Comparison of ENCODE assay signal across 1 cellular context in genomic region chr11:102703826-102704493, GRCh38.
TF ChIP-seq lines count a peak whose summit lies in the region.

No MANE protein-coding gene starts in this region.

TF ChIP-seq in GM12878, 131 proteins besides CTCF, POLR2A, EP300 and RAD21:
- no peak for TF ChIP-seq DPF2 (IDR thresholded peaks at IDR 0.05)
- no peak for TF ChIP-seq PBX3 (IDR thresholded peaks at IDR 0.05; ENCODE audit: insufficient replicate concordance, low read depth, low read length)
- no peak for TF ChIP-seq MYB (IDR thresholded peaks at IDR 0.05; ENCODE audit: borderline replicate concordance, low read depth, low read length)
- TF ChIP-seq SMC3 (IDR thresholded peaks at IDR 0.05; ENCODE audit: borderline replicate concordance, low read length) = no peak
- TF ChIP-seq ASH2L (IDR thresholded peaks at IDR 0.05; ENCODE audit: borderline replicate concordance, low read depth) = no peak
- TF ChIP-seq MTA2 (IDR thresholded peaks at IDR 0.05; ENCODE audit: low read depth) = no peak
- TF ChIP-seq KLF5 (IDR thresholded peaks at IDR 0.05; ENCODE audit: partially characterized antibody) = no peak
- TF ChIP-seq CEBPB (IDR thresholded peaks at IDR 0.05; ENCODE audit: borderline replicate concordance in 1 of 2, low read depth in 2 of 2, low read length in 2 of 2) = no peak
- no peak for TF ChIP-seq JUNB (IDR thresholded peaks at IDR 0.05)
- TF ChIP-seq CBX3 (IDR thresholded peaks at IDR 0.05; ENCODE audit: borderline replicate concordance, low read depth) = no peak
- TF ChIP-seq ZBTB33 (IDR thresholded peaks at IDR 0.05) = no peak
- TF ChIP-seq SUZ12 (IDR thresholded peaks at IDR 0.05; ENCODE audit: unreplicated experiment) = no peak
- no peak for TF ChIP-seq HDAC2 (IDR thresholded peaks at IDR 0.05)
- TF ChIP-seq KAT2A (conservative IDR thresholded peaks at IDR 0.05; ENCODE audit: control insufficient read depth, low read depth, low read length) = no peak
- no peak for TF ChIP-seq BCL11A (IDR thresholded peaks at IDR 0.05; ENCODE audit: low read depth, low read length)
- TF ChIP-seq BCLAF1 (IDR thresholded peaks at IDR 0.05) = no peak
- TF ChIP-seq SKIL (IDR thresholded peaks at IDR 0.05; ENCODE audit: low read depth, poor library complexity, severe bottlenecking) = no peak
- TF ChIP-seq PAX5 (IDR thresholded peaks at IDR 0.05; ENCODE audit: borderline replicate concordance, low read depth, low read length) = no peak
- no peak for TF ChIP-seq CUX1 (IDR thresholded peaks at IDR 0.05; ENCODE audit: insufficient replicate concordance, low read depth, low read length)
